In the genomic region with DNA sequence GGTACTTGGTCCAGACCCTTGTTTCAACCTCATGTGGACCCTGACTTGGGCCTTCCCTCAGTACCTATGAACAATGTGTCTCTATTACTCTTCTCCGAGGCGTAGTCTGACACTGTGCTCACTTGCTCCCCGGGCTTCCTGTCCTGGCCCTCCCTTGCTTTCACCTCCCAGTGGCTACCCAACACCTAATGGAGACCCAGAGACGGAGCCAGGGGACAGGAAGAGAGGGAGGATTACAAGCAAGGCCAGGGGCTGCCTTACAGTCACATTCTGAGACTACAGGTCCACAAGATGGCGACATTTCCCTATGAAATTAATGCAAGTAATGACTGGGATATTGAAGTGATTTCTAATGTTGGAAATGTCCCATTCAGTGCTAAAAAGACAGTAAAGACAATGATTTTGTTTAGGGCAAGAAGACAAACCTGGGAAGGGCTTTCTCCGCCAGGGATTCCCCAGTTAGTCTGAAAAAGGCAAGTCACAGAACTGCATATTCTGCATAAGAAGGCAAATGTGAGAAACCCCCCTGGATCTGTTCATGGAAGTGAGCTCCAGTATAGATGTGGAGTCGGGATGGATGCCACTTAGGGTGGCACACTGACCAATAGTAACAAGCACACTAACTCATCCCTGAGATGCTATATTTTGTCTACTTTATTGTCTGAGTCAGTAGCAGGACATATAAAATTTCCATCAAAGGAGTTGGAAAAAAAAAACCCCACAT, we compare ENCODE assay signal across 8 cellular contexts. TPM values are rescaled to one million over a fixed set of nuclear protein-coding genes. Genes with fewer than 3 reads are reported as not detected.
DNase-seq lines count a peak whose midpoint lies in the region; ATAC-seq and TF ChIP-seq lines count a peak whose summit lies in the region.

No MANE protein-coding gene starts in this region.

- H3K36me3 Mint-ChIP-seq in MCF 10A (ENCODE audit: insufficient read depth, unreplicated experiment): no peaks in the 10 kb centered on the region
- no peaks in the 10 kb centered on the region for H3K36me3 Mint-ChIP-seq in activated T-helper 17 cell treated with anti-CD3 and anti-CD28 coated beads, Interleukin-2, amount 50 U/mL, for 72 hours (ENCODE audit: low read depth)

- no peak overlapping the region for H3K4me3 ChIP-seq in breast epithelium

- no peaks in the 10 kb centered on the region for H3K4me1 ChIP-seq in breast epithelium

- TF ChIP-seq POLR2A in breast epithelium (IDR thresholded peaks at IDR 0.05): no peak

- CTCF ChIA-PET in MCF 10A (lab: Yijun Ruan, JAX): interaction anchor here (0.6 to 4.9 kb wide), 25 partner anchors 9 to 1088 kb away, joined by 3 to 28 read pairs (median 4); a partner anchor contains a TSS

- no peak overlapping the region for H3K27ac ChIP-seq in breast epithelium

- DNase-seq in MCF 10A (ENCODE audit: unreplicated experiment): peak; percentile 80
- no peak for DNase-seq in breast epithelium (ENCODE audit: low spot score in 2 of 2)
- DNase-seq in LoVo (ENCODE audit: low spot score): peak; percentile 63
- peak; percentile 70 for DNase-seq in RPMI7951 (ENCODE audit: low read depth)
- DNase-seq in glomerular endothelial cell (ENCODE audit: extremely low read depth, low read depth, low spot score): peak; percentile 52
- peak; percentile 76 for DNase-seq in pons (ENCODE audit: low spot score)

- peaks cover 0 to 9% of the 10 kb centered on the region in 2 donors for H3K9me3 ChIP-seq in breast epithelium

- POLR2A ChIA-PET in MCF 10A (lab: Yijun Ruan, JAX): no interaction called here

- no peaks in the 10 kb centered on the region for H3K36me3 ChIP-seq in breast epithelium

- TF ChIP-seq CTCF in MCF 10A (IDR thresholded peaks at IDR 0.05; ENCODE audit: unreplicated experiment): peak; percentile 70
- peak in 1 of 3 donors; percentile 50 for TF ChIP-seq CTCF in breast epithelium (IDR thresholded peaks at IDR 0.05)

- no peak overlapping the region for H3K27ac Mint-ChIP-seq in MCF 10A (ENCODE audit: low read depth, unreplicated experiment)
- peak overlapping the region; percentile 42 for H3K27ac Mint-ChIP-seq in activated T-helper 17 cell treated with anti-CD3 and anti-CD28 coated beads, Interleukin-2, amount 50 U/mL, for 72 hours

- H3K27me3 Mint-ChIP-seq in MCF 10A (ENCODE audit: insufficient read depth, unreplicated experiment): peaks cover 2% of the 10 kb centered on the region
- no peaks in the 10 kb centered on the region for H3K27me3 Mint-ChIP-seq in activated T-helper 17 cell treated with anti-CD3 and anti-CD28 coated beads, Interleukin-2, amount 50 U/mL, for 72 hours

- no TSS peak for BruUV-seq in MCF 10A (replicated peaks; lab: Mats Ljungman, UMichigan)

- H3K9me3 Mint-ChIP-seq in MCF 10A (ENCODE audit: unreplicated experiment): no peaks in the 10 kb centered on the region
- no peaks in the 10 kb centered on the region for H3K9me3 Mint-ChIP-seq in activated T-helper 17 cell treated with anti-CD3 and anti-CD28 coated beads, Interleukin-2, amount 50 U/mL, for 72 hours

- no peak overlapping the region for H3K4me3 Mint-ChIP-seq in MCF 10A (ENCODE audit: unreplicated experiment)
- no peak overlapping the region for H3K4me3 Mint-ChIP-seq in activated T-helper 17 cell treated with anti-CD3 and anti-CD28 coated beads, Interleukin-2, amount 50 U/mL, for 72 hours

- peak; percentile 91 for ATAC-seq in activated T-helper 17 cell treated with anti-CD3 and anti-CD28 coated beads, Interleukin-2, amount 50 U/mL, for 72 hours (replicated peaks)
- ATAC-seq in GM18519 (IDR thresholded peaks at IDR 0.05; ENCODE audit: low FRiP score, unreplicated experiment): no peak

- H3K4me1 Mint-ChIP-seq in MCF 10A (ENCODE audit: insufficient read depth, unreplicated experiment): peaks cover 6% of the 10 kb centered on the region
- H3K4me1 Mint-ChIP-seq in activated T-helper 17 cell treated with anti-CD3 and anti-CD28 coated beads, Interleukin-2, amount 50 U/mL, for 72 hours: no peaks in the 10 kb centered on the region

- intact Hi-C loops in MCF 10A (cut with micrococcal nuclease) (loop anchor here (1.0 to 5.0 kb wide), 5 partner anchors 164 to 864 kb away; a partner anchor contains a TSS), breast epithelium (cut with DNase I; ENCODE audit: low total_unique reads) (no loop called here)

- H3K27me3 ChIP-seq in breast epithelium: no peaks in the 10 kb centered on the region

RNA-seq across cellular contexts. Expression of a gene that starts 44.0 kb away (rescaled TPM):
- total RNA-seq in MCF 10A (2022) (9.6 and 10.4 TPM in 2 replicates), breast epithelium (10 to 100 TPM in 1 of 3 donors, 1 to 10 TPM in 2; 9.1 to 13.8 (median 9.8) TPM), glomerular endothelial cell (4.9 and 5.5 TPM in 2 replicates)
- 7.9 and 8.4 TPM in 2 replicates for total RNA-seq in RPMI7951 (2014; rRNA removed; shearing (Covaris generic))
- total RNA-seq in activated T-helper 17 cell treated with anti-CD3 and anti-CD28 coated beads, Interleukin-2, amount 50 U/mL, for 72 hours: 10 to 100 TPM; 11.0 to 11.4 TPM

Comparison
In these comparisons a context has a peak if more than half of its experiments do, and no peak if none do; other contexts are left out.
1. DNase-seq: peak in MCF 10A (single experiment), LoVo (single experiment), RPMI7951 (single experiment), glomerular endothelial cell (single experiment) and pons (single experiment); none in breast epithelium (0 of 2).